In the genomic region with DNA sequence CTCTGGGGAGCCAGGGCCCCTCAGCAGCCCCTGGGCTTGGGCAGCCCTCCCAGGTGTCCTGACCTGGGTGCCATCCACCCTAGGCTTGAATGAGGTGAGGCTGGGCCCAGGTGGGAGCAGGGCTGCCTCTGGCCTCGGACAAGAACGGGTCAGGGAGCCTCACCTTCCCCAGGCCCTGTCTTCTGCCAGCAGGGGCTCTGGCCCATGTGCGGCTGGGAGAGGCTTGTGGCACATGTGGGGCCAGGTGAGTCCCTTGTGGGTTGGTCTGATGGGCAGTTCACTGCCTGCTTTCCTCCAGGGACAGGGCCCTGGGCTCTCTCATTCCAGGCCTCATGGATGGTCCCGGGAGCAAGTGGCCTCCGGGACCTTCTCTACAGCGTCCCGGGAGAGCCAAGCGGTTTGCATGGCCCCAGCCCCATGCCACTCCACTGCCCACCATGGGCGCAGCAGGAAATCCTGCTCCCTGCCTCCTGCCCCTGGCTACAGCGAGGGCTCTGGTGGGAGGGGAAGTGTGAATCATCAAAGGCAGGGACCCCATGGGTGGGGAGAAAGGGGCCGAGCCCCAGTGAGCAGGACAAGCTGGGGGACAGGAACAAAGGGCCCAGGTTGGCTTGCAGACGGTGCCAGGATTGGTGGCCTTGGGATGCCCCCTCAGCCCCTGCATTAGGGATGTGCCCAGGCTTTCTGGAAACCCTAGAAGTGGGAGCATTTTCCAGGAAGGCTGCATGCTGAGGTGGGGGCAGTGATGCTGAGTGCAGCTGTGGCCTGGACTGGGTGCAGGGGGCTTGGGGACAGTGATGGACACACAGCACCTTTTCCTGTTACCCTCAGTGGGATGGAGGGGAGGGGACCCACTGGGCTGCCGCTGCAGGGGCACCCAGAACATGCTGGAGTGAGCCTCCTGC, we compare ENCODE assay signal across 16 cellular contexts. TPM values are rescaled to one million over a fixed set of nuclear protein-coding genes. Genes with fewer than 3 reads are reported as not detected.
DNase-seq lines count a peak whose midpoint lies in the region; ATAC-seq and TF ChIP-seq lines count a peak whose summit lies in the region.
"Had no signal": no experiment of that assay in that cellular context is flagged by ENCODE, and none has a peak within 500 bp of the region (broad histone marks: within the 10 kb centered on the region; RNA-seq: fewer than 3 reads in every experiment).

No MANE protein-coding gene starts in this region.

- H3K4me3 ChIP-seq in osteoblast (ENCODE audit: insufficient read depth, low read length) = no peak overlapping the region
- H3K4me3 ChIP-seq in spleen = no peak overlapping the region
- H3K4me3 ChIP-seq: body of pancreas had no signal

- no peaks in the 10 kb centered on the region for H3K27me3 Mint-ChIP-seq in natural killer cell (ENCODE audit: low read depth in 2 of 2)
- H3K27me3 Mint-ChIP-seq in natural killer cell treated with Interleukin-12 subunit alpha and Interleukin-12 subunit beta and Interleukin-15 and Interleukin-18, amount 100 ng/mL, for 72 hours = no peaks in the 10 kb centered on the region

- H3K27ac Mint-ChIP-seq in natural killer cell = peak overlapping the region; percentile 38 to 50
- no peak overlapping the region for H3K27ac Mint-ChIP-seq in natural killer cell treated with Interleukin-12 subunit alpha and Interleukin-12 subunit beta and Interleukin-15 and Interleukin-18, amount 100 ng/mL, for 72 hours

- peak overlapping the region; percentile 61 for H3K27ac ChIP-seq in osteoblast (ENCODE audit: low read depth, low read length)
- H3K27ac ChIP-seq in spleen = peak overlapping the region in 4 of 8 donors; percentile 2 to 69 (median 26)
- H3K27ac ChIP-seq: body of pancreas had no signal

- peaks cover 70% of the 10 kb centered on the region for H4K20me1 ChIP-seq in osteoblast (ENCODE audit: insufficient read depth, low read length)

- H3K9me3 Mint-ChIP-seq in natural killer cell = no peaks in the 10 kb centered on the region
- no peaks in the 10 kb centered on the region for H3K9me3 Mint-ChIP-seq in natural killer cell treated with Interleukin-12 subunit alpha and Interleukin-12 subunit beta and Interleukin-15 and Interleukin-18, amount 100 ng/mL, for 72 hours

- TF ChIP-seq CTCF in natural killer cell (IDR thresholded peaks at IDR 0.05) (no peak), osteoblast (IDR thresholded peaks at IDR 0.05; ENCODE audit: extremely low read depth, low read depth, low read length) (no peak), spleen (IDR thresholded peaks at IDR 0.05 in 8 of 11, conservative IDR thresholded peaks at IDR 0.05 in 3 of 11) (no peak)

- DNase-seq in natural killer cell (no peak), dermis blood vessel endothelial cell (peak; percentile 23), osteoblast (ENCODE audit: insufficient read length, low spot score, missing footprints) (peak; percentile 92), A172 (ENCODE audit: low spot score) (no peak), H4 (ENCODE audit: low spot score) (no peak), DMS114 treated with DMSO at 0.1 percent for 48 hours (lab: John Stamatoyannopoulos, UW; ENCODE audit: unreplicated experiment) (no peak), spleen (no peak)
- no peak for DNase-seq in natural killer cell treated with Interleukin-12 subunit alpha and Interleukin-12 subunit beta and Interleukin-15 and Interleukin-18, amount 100 ng/mL, for 72 hours (ENCODE audit: low spot score)
- DNase-seq: activated gamma-delta T cell; effector CD8-positive, alpha-beta T cell; GF-D8; HCEC 1CT; mammary epithelial cell; NCI-H2029 treated with DMSO at 0.1 percent for 48 hours; NCI-H748 treated with DMSO at 0.1 percent for 48 hours had no signal

- 77 to 89% (median 82%) methylated on average over 11 to 13 of the region's 13 CpGs for WGBS in spleen, 5 donors

- no peak overlapping the region for H3K4me3 Mint-ChIP-seq in natural killer cell
- no peak overlapping the region for H3K4me3 Mint-ChIP-seq in natural killer cell treated with Interleukin-12 subunit alpha and Interleukin-12 subunit beta and Interleukin-15 and Interleukin-18, amount 100 ng/mL, for 72 hours

- H3K36me3 Mint-ChIP-seq in natural killer cell = no peaks in the 10 kb centered on the region
- no peaks in the 10 kb centered on the region for H3K36me3 Mint-ChIP-seq in natural killer cell treated with Interleukin-12 subunit alpha and Interleukin-12 subunit beta and Interleukin-15 and Interleukin-18, amount 100 ng/mL, for 72 hours

- H3K27me3 ChIP-seq in osteoblast (ENCODE audit: insufficient read depth, low read length) (no peaks in the 10 kb centered on the region), spleen (replicated peaks in 1 of 7) (no peaks in the 10 kb centered on the region)
- H3K27me3 ChIP-seq: body of pancreas had no signal

- H3K79me2 ChIP-seq in osteoblast (ENCODE audit: insufficient read depth, low read length) = peaks cover 46% of the 10 kb centered on the region

- H3K4me1 ChIP-seq in osteoblast (ENCODE audit: insufficient read depth, low read length) (peaks cover 50% of the 10 kb centered on the region), spleen (peaks cover 0 to 83% (median 26%) of the 10 kb centered on the region in 6 donors)

- H3K36me3 ChIP-seq in osteoblast (ENCODE audit: insufficient read depth, low read length) = peaks cover 44% of the 10 kb centered on the region
- H3K36me3 ChIP-seq in spleen = peaks cover 0 to 100% (median 89%) of the 10 kb centered on the region in 6 donors

- intact Hi-C loops in natural killer cell (cut with micrococcal nuclease) (no loop called here), spleen (cut with DNase I; ENCODE audit: low total_unique reads) (no loop called here)

- H3K4me2 ChIP-seq in osteoblast (ENCODE audit: insufficient read depth, low read length) = no peak overlapping the region

- no peak for TF ChIP-seq POLR2A in spleen (IDR thresholded peaks at IDR 0.05)

- no peak for ATAC-seq in natural killer cell
- ATAC-seq in natural killer cell treated with Interleukin-12 subunit alpha and Interleukin-12 subunit beta and Interleukin-15 and Interleukin-18, amount 100 ng/mL, for 72 hours = no peak
- ATAC-seq: body of pancreas had no signal

- H3K9me3 ChIP-seq in osteoblast (ENCODE audit: low read depth, low read length) = no peaks in the 10 kb centered on the region
- no peaks in the 10 kb centered on the region for H3K9me3 ChIP-seq in spleen
- H3K9me3 ChIP-seq: body of pancreas had no signal

- H3K4me1 Mint-ChIP-seq in natural killer cell = peaks cover 0 to 28% of the 10 kb centered on the region in 2 donors
- H3K4me1 Mint-ChIP-seq in natural killer cell treated with Interleukin-12 subunit alpha and Interleukin-12 subunit beta and Interleukin-15 and Interleukin-18, amount 100 ng/mL, for 72 hours (ENCODE audit: low read depth in 2 of 2) = peaks cover 0 to 7% of the 10 kb centered on the region in 2 donors

- H2AFZ ChIP-seq in osteoblast (ENCODE audit: low read length) = no peak overlapping the region

RNA-seq across cellular contexts. Expression of a gene that starts 12.2 kb away (rescaled TPM):
- under 1 TPM; 0.35 to 0.93 (median 0.78) TPM for total RNA-seq in natural killer cell
- total RNA-seq in natural killer cell treated with Interleukin-12 subunit alpha and Interleukin-12 subunit beta and Interleukin-15 and Interleukin-18, amount 100 ng/mL, for 72 hours = under 1 TPM in 1 of 2 donors, not detected in 1; 0.33 TPM
- total RNA-seq in dermis blood vessel endothelial cell = 1.9 and 2.2 TPM in 2 replicates
- 202 and 217 TPM in 2 replicates for total RNA-seq in osteoblast
- 87.4 and 100 TPM in 2 replicates for total RNA-seq in A172 (2014; rRNA removed; shearing (Covaris generic))
- 22.8 and 32.2 TPM in 2 replicates for total RNA-seq in H4 (2014; rRNA removed; shearing (Covaris generic))
- total RNA-seq in spleen = 10 to 100 TPM in 5 of 7 donors, 1 to 10 TPM in 2; 7.4 to 24.9 (median 15.6) TPM
- polyA plus RNA-seq in spleen = 1 to 10 TPM; 2.0 to 6.3 (median 5.2) TPM

RNA-seq across cellular contexts. Expression of a gene that starts 32.6 kb away (rescaled TPM):
- total RNA-seq in natural killer cell (100 to 1,000 TPM; 335 to 425 (median 415) TPM), dermis blood vessel endothelial cell (44.9 and 58.0 TPM in 2 replicates), osteoblast (9.7 and 17.7 TPM in 2 replicates), spleen (100 to 1,000 TPM in 6 of 7 donors, 10 to 100 TPM in 1; 89.9 to 177 (median 149) TPM)
- 100 to 1,000 TPM; 140 to 166 TPM for total RNA-seq in natural killer cell treated with Interleukin-12 subunit alpha and Interleukin-12 subunit beta and Interleukin-15 and Interleukin-18, amount 100 ng/mL, for 72 hours
- 16.5 and 21.0 TPM in 2 replicates for total RNA-seq in A172 (2014; rRNA removed; shearing (Covaris generic))
- 8.9 and 10.6 TPM in 2 replicates for total RNA-seq in H4 (2014; rRNA removed; shearing (Covaris generic))
- polyA plus RNA-seq in spleen = 10 to 100 TPM; 29.7 to 70.6 (median 50.5) TPM

RNA-seq across cellular contexts. Expression of a gene that starts 32.7 kb away (rescaled TPM):
- 10 to 100 TPM; 29.4 to 42.7 (median 39.0) TPM for total RNA-seq in natural killer cell
- 100 to 1,000 TPM in 1 of 2 donors, 10 to 100 TPM in 1; 59.0 to 114 TPM for total RNA-seq in natural killer cell treated with Interleukin-12 subunit alpha and Interleukin-12 subunit beta and Interleukin-15 and Interleukin-18, amount 100 ng/mL, for 72 hours
- total RNA-seq in dermis blood vessel endothelial cell = 11.6 and 15.5 TPM in 2 replicates
- total RNA-seq in osteoblast = 17.4 and 18.6 TPM in 2 replicates
- 46.8 and 116 TPM in 2 replicates for total RNA-seq in A172 (2014; rRNA removed; shearing (Covaris generic))
- total RNA-seq in H4 (2014; rRNA removed; shearing (Covaris generic)) = 32.1 and 46.7 TPM in 2 replicates
- 10 to 100 TPM; 26.7 to 45.9 (median 30.1) TPM for total RNA-seq in spleen
- 10 to 100 TPM; 65.5 to 88.8 (median 84.8) TPM for polyA plus RNA-seq in spleen

RNA-seq across cellular contexts. Expression of a gene that starts 41.8 kb away (rescaled TPM):
- total RNA-seq in natural killer cell (10 to 100 TPM; 22.1 to 34.2 (median 27.2) TPM), dermis blood vessel endothelial cell (41.0 and 58.9 TPM in 2 replicates), osteoblast (30.0 and 30.9 TPM in 2 replicates), spleen (10 to 100 TPM; 30.0 to 47.6 (median 35.5) TPM)
- total RNA-seq in natural killer cell treated with Interleukin-12 subunit alpha and Interleukin-12 subunit beta and Interleukin-15 and Interleukin-18, amount 100 ng/mL, for 72 hours = 10 to 100 TPM; 55.0 to 99.8 TPM
- 86.7 and 91.9 TPM in 2 replicates for total RNA-seq in A172 (2014; rRNA removed; shearing (Covaris generic))
- 48.3 and 48.4 TPM in 2 replicates for total RNA-seq in H4 (2014; rRNA removed; shearing (Covaris generic))
- 10 to 100 TPM; 16.9 to 36.7 (median 20.7) TPM for polyA plus RNA-seq in spleen

Comparison
In these comparisons a context has a peak if more than half of its experiments do, and no peak if none do; other contexts are left out.
1. H3K27ac Mint-ChIP-seq: peak in natural killer cell (2 of 2); none in natural killer cell treated with Interleukin-12 subunit alpha and Interleukin-12 subunit beta and Interleukin-15 and Interleukin-18, amount 100 ng/mL, for 72 hours (0 of 2).
2. DNase-seq: peak in dermis blood vessel endothelial cell (single experiment) and osteoblast (single experiment); none in natural killer cell (single experiment), natural killer cell treated with Interleukin-12 subunit alpha and Interleukin-12 subunit beta and Interleukin-15 and Interleukin-18, amount 100 ng/mL, for 72 hours (single experiment), A172 (single experiment), H4 (single experiment), DMS114 treated with DMSO at 0.1 percent for 48 hours (single experiment) and spleen (single experiment).